ENCODE assay signal across 8 cellular contexts in the genomic region with DNA sequence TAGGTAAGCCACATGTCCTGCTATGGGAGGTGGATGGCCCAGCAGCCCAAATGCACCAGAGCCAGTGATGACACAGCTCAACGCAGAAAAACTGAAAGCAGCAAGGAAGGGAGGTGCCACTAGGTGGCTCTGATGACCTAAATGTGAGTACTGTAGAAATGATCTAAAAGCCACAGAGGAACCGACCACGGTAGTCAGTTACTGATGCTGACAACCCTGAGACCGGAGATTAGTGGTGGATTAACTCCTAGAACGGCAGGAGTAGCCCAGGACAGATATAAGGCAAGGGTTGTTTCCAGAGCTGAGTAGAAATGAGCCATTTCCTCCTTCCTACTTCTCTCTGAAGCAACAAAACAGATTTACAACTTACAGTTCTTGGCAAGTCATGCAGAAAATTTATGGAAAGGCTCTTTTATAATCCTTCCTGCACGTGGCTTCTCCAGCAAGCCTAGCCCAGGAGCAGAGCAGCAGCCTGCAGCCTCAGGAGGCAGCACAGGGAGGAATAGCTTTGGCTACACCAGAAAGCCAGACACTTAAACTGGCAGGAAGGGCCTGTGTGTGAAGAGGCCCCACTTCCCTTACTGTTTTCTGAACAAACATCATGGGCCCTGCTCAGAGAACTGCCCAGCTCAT. TPM values are rescaled to one million over a fixed set of nuclear protein-coding genes. Genes with fewer than 3 reads are reported as not detected.
A peak's percentile ranks its signal among the peaks of the same experiment; 100 is the strongest.
DNase-seq lines count a peak whose midpoint lies in the region; ATAC-seq lines count a peak whose summit lies in the region.

No MANE protein-coding gene starts in this region.

- H3K36me3 ChIP-seq in NT2/D1 (ENCODE audit: insufficient read depth, insufficient read length, low read length) = peaks cover 58% of the 10 kb centered on the region
- peaks cover 12% of the 10 kb centered on the region for H3K36me3 ChIP-seq in mucosa of stomach (ENCODE audit: control insufficient read depth, insufficient read depth, low read length)

- peak; percentile 85 for DNase-seq in AG08395 (ENCODE audit: low spot score)
- DNase-seq in HT-29 (ENCODE audit: low spot score) = peak; percentile 96
- DNase-seq in NT2/D1 (ENCODE audit: low read depth, low spot score) = peak; percentile 73
- peak; percentile 74 for DNase-seq in activated CD8-positive, alpha-beta memory T cell treated with anti-CD3 and anti-CD28 coated beads, Interleukin-2, amount 50 U/mL, for 4 hours
- DNase-seq in epidermal melanocyte (ENCODE audit: insufficient read length, low spot score) = peak; percentile 65
- peak; percentile 46 for DNase-seq in stimulated activated CD8-positive, alpha-beta memory T cell treated with anti-CD3 and anti-CD28 coated beads, Interleukin-7, amount 100 ng/mL, for 24 hours (ENCODE audit: low read depth)

- peak; percentile 69 for ATAC-seq in GM18870 (IDR thresholded peaks at IDR 0.05; ENCODE audit: unreplicated experiment)

- H3K4me3 ChIP-seq in NT2/D1 (ENCODE audit: insufficient read length, low read depth) = no peak overlapping the region
- no peak overlapping the region for H3K4me3 ChIP-seq in mucosa of stomach (ENCODE audit: low read length)

- H3K27me3 ChIP-seq in NT2/D1 (ENCODE audit: insufficient read depth, insufficient read length) (no peaks in the 10 kb centered on the region), mucosa of stomach (ENCODE audit: control insufficient read depth, insufficient read depth, low read length) (no peaks in the 10 kb centered on the region)

- H3K4me1 ChIP-seq in NT2/D1 (ENCODE audit: insufficient read depth, insufficient read length) (no peaks in the 10 kb centered on the region), mucosa of stomach (ENCODE audit: control insufficient read depth, insufficient read depth, low read length) (peaks cover 19% of the 10 kb centered on the region)

- H3K9me3 ChIP-seq in NT2/D1 (ENCODE audit: insufficient read depth, low read length) = no peaks in the 10 kb centered on the region
- no peaks in the 10 kb centered on the region for H3K9me3 ChIP-seq in mucosa of stomach (ENCODE audit: control insufficient read depth, low read length)

- H3K9ac ChIP-seq in NT2/D1 (ENCODE audit: insufficient read length, low read depth) (no peak overlapping the region), mucosa of stomach (ENCODE audit: low read length) (peak overlapping the region; percentile 24)

RNA-seq across cellular contexts. Expression of gene FBXL22, which starts 13.1 kb away (rescaled TPM):
- 0.68 and 1.0 TPM in 2 replicates for total RNA-seq in HT-29 (2014; rRNA removed; shearing (Covaris generic))

Comparison
In these comparisons a context has a peak if more than half of its experiments do, and no peak if none do; other contexts are left out.
1. DNase-seq: peak in every context shown above with its lines; median percentile 96 in HT-29; 85 in AG08395; 74 in activated CD8-positive, alpha-beta memory T cell treated with anti-CD3 and anti-CD28 coated beads, Interleukin-2, amount 50 U/mL, for 4 hours; 73 in NT2/D1; 65 in epidermal melanocyte; 46 in stimulated activated CD8-positive, alpha-beta memory T cell treated with anti-CD3 and anti-CD28 coated beads, Interleukin-7, amount 100 ng/mL, for 24 hours.